In the genomic region with DNA sequence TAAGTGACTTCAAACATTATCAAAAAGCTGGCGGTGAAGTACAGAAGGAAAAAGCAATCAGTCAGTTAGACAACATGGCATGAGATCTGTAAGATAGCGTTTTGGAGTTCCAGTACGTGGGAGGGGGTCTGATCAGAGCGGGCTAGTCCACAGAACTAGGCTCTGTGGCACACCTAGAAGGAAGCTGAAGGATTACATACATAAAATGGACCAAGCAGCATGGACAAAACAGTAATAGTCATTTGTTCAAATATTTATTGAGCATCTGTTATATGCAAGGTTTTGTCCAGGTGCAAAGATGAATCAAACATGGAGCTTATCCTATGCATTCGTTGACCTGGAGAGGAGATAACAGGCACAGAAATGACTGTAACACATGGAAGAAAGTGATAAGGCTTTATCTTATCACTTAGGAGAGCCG, we compare ENCODE assay signal across 1 cellular context.
A peak's percentile ranks its signal among the peaks of the same experiment; 100 is the strongest.
TF ChIP-seq lines count a peak whose summit lies in the region.

No MANE protein-coding gene starts in this region.

TF ChIP-seq in HepG2, 621 proteins besides CTCF, POLR2A, EP300 and RAD21:
- TF ChIP-seq KLF6 (CRISPR knock-in tag; IDR thresholded peaks at IDR 0.05) (no peak), FOXA1 (IDR thresholded peaks at IDR 0.05) (no peak), FOXA1 (CRISPR knock-in tag; IDR thresholded peaks at IDR 0.05) (peak; percentile 34), BCL6 (CRISPR knock-in tag; IDR thresholded peaks at IDR 0.05) (0 out of 2 replicates have a peak, but pooled peaks have one; percentile 14), PRMT3 (CRISPR knock-in tag; IDR thresholded peaks at IDR 0.05; ENCODE audit: borderline replicate concordance, low read depth) (no peak), TCF7 (IDR thresholded peaks at IDR 0.05; ENCODE audit: low read depth) (peak; percentile 85), CREM (IDR thresholded peaks at IDR 0.05) (peak; percentile 56), CREM (CRISPR knock-in tag; IDR thresholded peaks at IDR 0.05) (no peak), FOSL2 (CRISPR knock-in tag; IDR thresholded peaks at IDR 0.05) (peak; percentile 51), GATA4 (IDR thresholded peaks at IDR 0.05; ENCODE audit: borderline replicate concordance, low read depth) (peak; percentile 90), SRSF4 (IDR thresholded peaks at IDR 0.05; ENCODE audit: low read depth, low read length, poor library complexity, severe bottlenecking) (no peak), NCOA2 (CRISPR knock-in tag; IDR thresholded peaks at IDR 0.05) (peak; percentile 76), ISL2 (CRISPR knock-in tag; IDR thresholded peaks at IDR 0.05) (peak; percentile 76), HNF4A (CRISPR knock-in tag; IDR thresholded peaks at IDR 0.05) (peak; percentile 12; the same call in 1 of the 2 replicates), SIX4 (CRISPR knock-in tag; IDR thresholded peaks at IDR 0.05) (peak; percentile 17; the same call in 1 of the 2 replicates), ZNF644 (CRISPR knock-in tag; IDR thresholded peaks at IDR 0.05; ENCODE audit: low read depth) (0 out of 2 replicates have a peak, but pooled peaks have one; percentile 42), SOX13 (IDR thresholded peaks at IDR 0.05) (no peak), SOX13 (CRISPR knock-in tag; conservative IDR thresholded peaks at IDR 0.05 in 1 of 2, IDR thresholded peaks at IDR 0.05 in 1 of 2) (peak in 1 of 2 experiments; percentile 71; a peak in 2 of 4 replicates), E2F5 (CRISPR knock-in tag; conservative IDR thresholded peaks at IDR 0.05) (no peak)
- TF ChIP-seq, protein P1, sequence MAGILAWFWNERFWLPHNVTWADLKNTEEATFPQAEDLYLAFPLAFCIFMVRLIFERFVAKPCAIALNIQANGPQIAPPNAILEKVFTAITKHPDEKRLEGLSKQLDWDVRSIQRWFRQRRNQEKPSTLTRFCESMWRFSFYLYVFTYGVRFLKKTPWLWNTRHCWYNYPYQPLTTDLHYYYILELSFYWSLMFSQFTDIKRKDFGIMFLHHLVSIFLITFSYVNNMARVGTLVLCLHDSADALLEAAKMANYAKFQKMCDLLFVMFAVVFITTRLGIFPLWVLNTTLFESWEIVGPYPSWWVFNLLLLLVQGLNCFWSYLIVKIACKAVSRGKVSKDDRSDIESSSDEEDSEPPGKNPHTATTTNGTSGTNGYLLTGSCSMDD (CRISPR knock-in tag; IDR thresholded peaks at IDR 0.05): no peak
- TF ChIP-seq, protein P2, sequence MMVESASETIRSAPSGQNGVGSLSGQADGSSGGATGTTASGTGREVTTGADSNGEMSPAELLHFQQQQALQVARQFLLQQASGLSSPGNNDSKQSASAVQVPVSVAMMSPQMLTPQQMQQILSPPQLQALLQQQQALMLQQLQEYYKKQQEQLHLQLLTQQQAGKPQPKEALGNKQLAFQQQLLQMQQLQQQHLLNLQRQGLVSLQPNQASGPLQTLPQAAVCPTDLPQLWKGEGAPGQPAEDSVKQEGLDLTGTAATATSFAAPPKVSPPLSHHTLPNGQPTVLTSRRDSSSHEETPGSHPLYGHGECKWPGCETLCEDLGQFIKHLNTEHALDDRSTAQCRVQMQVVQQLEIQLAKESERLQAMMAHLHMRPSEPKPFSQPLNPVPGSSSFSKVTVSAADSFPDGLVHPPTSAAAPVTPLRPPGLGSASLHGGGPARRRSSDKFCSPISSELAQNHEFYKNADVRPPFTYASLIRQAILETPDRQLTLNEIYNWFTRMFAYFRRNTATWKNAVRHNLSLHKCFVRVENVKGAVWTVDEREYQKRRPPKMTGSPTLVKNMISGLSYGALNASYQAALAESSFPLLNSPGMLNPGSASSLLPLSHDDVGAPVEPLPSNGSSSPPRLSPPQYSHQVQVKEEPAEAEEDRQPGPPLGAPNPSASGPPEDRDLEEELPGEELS (CRISPR knock-in tag; IDR thresholded peaks at IDR 0.05): peak; percentile 45; the same call in 1 of the 2 replicates
- TF ChIP-seq, protein P3, sequence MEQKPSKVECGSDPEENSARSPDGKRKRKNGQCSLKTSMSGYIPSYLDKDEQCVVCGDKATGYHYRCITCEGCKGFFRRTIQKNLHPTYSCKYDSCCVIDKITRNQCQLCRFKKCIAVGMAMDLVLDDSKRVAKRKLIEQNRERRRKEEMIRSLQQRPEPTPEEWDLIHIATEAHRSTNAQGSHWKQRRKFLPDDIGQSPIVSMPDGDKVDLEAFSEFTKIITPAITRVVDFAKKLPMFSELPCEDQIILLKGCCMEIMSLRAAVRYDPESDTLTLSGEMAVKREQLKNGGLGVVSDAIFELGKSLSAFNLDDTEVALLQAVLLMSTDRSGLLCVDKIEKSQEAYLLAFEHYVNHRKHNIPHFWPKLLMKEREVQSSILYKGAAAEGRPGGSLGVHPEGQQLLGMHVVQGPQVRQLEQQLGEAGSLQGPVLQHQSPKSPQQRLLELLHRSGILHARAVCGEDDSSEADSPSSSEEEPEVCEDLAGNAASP (CRISPR knock-in tag; IDR thresholded peaks at IDR 0.05; ENCODE audit: borderline replicate concordance): peak; percentile 51; the same call in 1 of the 2 replicates
- TF ChIP-seq, protein P4, sequence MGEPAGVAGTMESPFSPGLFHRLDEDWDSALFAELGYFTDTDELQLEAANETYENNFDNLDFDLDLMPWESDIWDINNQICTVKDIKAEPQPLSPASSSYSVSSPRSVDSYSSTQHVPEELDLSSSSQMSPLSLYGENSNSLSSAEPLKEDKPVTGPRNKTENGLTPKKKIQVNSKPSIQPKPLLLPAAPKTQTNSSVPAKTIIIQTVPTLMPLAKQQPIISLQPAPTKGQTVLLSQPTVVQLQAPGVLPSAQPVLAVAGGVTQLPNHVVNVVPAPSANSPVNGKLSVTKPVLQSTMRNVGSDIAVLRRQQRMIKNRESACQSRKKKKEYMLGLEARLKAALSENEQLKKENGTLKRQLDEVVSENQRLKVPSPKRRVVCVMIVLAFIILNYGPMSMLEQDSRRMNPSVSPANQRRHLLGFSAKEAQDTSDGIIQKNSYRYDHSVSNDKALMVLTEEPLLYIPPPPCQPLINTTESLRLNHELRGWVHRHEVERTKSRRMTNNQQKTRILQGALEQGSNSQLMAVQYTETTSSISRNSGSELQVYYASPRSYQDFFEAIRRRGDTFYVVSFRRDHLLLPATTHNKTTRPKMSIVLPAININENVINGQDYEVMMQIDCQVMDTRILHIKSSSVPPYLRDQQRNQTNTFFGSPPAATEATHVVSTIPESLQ (CRISPR knock-in tag; conservative IDR thresholded peaks at IDR 0.05): no peak
- TF ChIP-seq, protein P5, sequence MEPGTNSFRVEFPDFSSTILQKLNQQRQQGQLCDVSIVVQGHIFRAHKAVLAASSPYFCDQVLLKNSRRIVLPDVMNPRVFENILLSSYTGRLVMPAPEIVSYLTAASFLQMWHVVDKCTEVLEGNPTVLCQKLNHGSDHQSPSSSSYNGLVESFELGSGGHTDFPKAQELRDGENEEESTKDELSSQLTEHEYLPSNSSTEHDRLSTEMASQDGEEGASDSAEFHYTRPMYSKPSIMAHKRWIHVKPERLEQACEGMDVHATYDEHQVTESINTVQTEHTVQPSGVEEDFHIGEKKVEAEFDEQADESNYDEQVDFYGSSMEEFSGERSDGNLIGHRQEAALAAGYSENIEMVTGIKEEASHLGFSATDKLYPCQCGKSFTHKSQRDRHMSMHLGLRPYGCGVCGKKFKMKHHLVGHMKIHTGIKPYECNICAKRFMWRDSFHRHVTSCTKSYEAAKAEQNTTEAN (CRISPR knock-in tag; conservative IDR thresholded peaks at IDR 0.05): no peak
